ENCODE assay signal across 20 cellular contexts in genomic region chr10:59891919-59892318, GRCh38. TPM values are rescaled to one million over a fixed set of nuclear protein-coding genes. Genes with fewer than 3 reads are reported as not detected.
A peak's percentile ranks its signal among the peaks of the same experiment; 100 is the strongest.
DNase-seq lines count a peak whose midpoint lies in the region; ATAC-seq and TF ChIP-seq lines count a peak whose summit lies in the region.
"Had no signal": no experiment of that assay in that cellular context is flagged by ENCODE, and none has a peak within 500 bp of the region (broad histone marks: within the 10 kb centered on the region; RNA-seq: fewer than 3 reads in every experiment).

No MANE protein-coding gene starts in this region.

- POLR2A ChIA-PET in MCF 10A (lab: Yijun Ruan, JAX), result interaction anchor here (1.3 to 1.5 kb wide), 2 partner anchors 15 to 27 kb away, joined by 3 to 5 read pairs; partner anchors contain the start of gene CCDC6

- peaks cover 97% of the 10 kb centered on the region for H3K79me2 ChIP-seq in mammary epithelial cell (ENCODE audit: insufficient read depth, low read length)

- 87% methylated on average over 4 of the region's 4 CpGs for WGBS in mammary epithelial cell (ENCODE audit: low coverage, missing lambda C conversion rate)

- intact Hi-C loops in MCF 10A (cut with micrococcal nuclease), result no loop called here
- intact Hi-C loops in mammary epithelial cell (cut with micrococcal nuclease), result no loop called here
- intact Hi-C loops in vagina (cut with DNase I), result no loop called here

- H3K9me3 Mint-ChIP-seq in MCF 10A (ENCODE audit: unreplicated experiment), result no peaks in the 10 kb centered on the region
- H3K9me3 Mint-ChIP-seq: CD4-positive, alpha-beta memory T cell; neural progenitor cell had no signal

- no peak overlapping the region for H3K4me3 Mint-ChIP-seq in MCF 10A (ENCODE audit: unreplicated experiment)
- H3K4me3 Mint-ChIP-seq: activated naive CD8-positive, alpha-beta T cell; CD4-positive, alpha-beta memory T cell; neural progenitor cell had no signal

- H3K27ac ChIP-seq in mammary epithelial cell (ENCODE audit: insufficient read depth, low read depth, low read length) (no peak overlapping the region), VCaP (peak overlapping the region; percentile 13; the same call in 1 of the 2 replicates), vagina (peak overlapping the region; percentile 2), substantia nigra (ENCODE audit: low read depth, low read length, poor library complexity, severe bottlenecking) (no peak overlapping the region)
- H3K27ac ChIP-seq: brain microvascular endothelial cell, HL-60, neural progenitor cell had no signal

- H3K4me1 ChIP-seq in mammary epithelial cell (ENCODE audit: insufficient read depth, low read length), result peaks cover 30% of the 10 kb centered on the region
- H3K4me1 ChIP-seq in vagina, result peaks cover 90% of the 10 kb centered on the region

- no peaks in the 10 kb centered on the region for H4K20me1 ChIP-seq in mammary epithelial cell (ENCODE audit: insufficient read depth, low read length)

- peaks cover 40% of the 10 kb centered on the region for H3K4me1 Mint-ChIP-seq in MCF 10A (ENCODE audit: insufficient read depth, unreplicated experiment)

- TF ChIP-seq POLR2A in vagina (IDR thresholded peaks at IDR 0.05), result no peak

- no peaks in the 10 kb centered on the region for H3K27me3 Mint-ChIP-seq in MCF 10A (ENCODE audit: insufficient read depth, unreplicated experiment)
- H3K27me3 Mint-ChIP-seq: activated naive CD8-positive, alpha-beta T cell; CD4-positive, alpha-beta memory T cell had no signal

- H3K36me3 Mint-ChIP-seq in MCF 10A (ENCODE audit: insufficient read depth, unreplicated experiment), result peaks cover 14% of the 10 kb centered on the region

- peak overlapping the region; percentile 5 for H3K27ac Mint-ChIP-seq in MCF 10A (ENCODE audit: low read depth, unreplicated experiment)

- DNase-seq in MCF 10A (ENCODE audit: unreplicated experiment), result no peak
- DNase-seq in mammary epithelial cell, result no peak
- DNase-seq in medulla oblongata (ENCODE audit: extremely low spot score), result peak; percentile 14
- no peak for DNase-seq in vagina (ENCODE audit: extremely low spot score in 2 of 2)
- DNase-seq in substantia nigra (lab: John Stamatoyannopoulos, UW), result no peak
- DNase-seq: activated CD4-positive, alpha-beta T cell treated with anti-CD3 and anti-CD28 coated beads, Interleukin-2, amount 50 U/mL, for 48 hours; brain microvascular endothelial cell; CD4-positive, alpha-beta memory T cell; DMS79; KBM-7; mesenchymal stem cell; NCI-H1092 treated with DMSO at 0.1 percent for 48 hours; stimulated activated naive CD4-positive, alpha-beta T cell; uterus had no signal

- H3K27me3 ChIP-seq in mammary epithelial cell (ENCODE audit: insufficient read depth, low read length) (no peaks in the 10 kb centered on the region), vagina (no peaks in the 10 kb centered on the region)
- H3K27me3 ChIP-seq: brain microvascular endothelial cell, neural progenitor cell, uterus had no signal

- ATAC-seq in GM18868 (IDR thresholded peaks at IDR 0.05; ENCODE audit: unreplicated experiment) (no peak), HG03280 (IDR thresholded peaks at IDR 0.05; ENCODE audit: unreplicated experiment) (no peak)

- H3K4me2 ChIP-seq in mammary epithelial cell (ENCODE audit: insufficient read depth, low read depth, low read length), result no peak overlapping the region
- H3K4me2 ChIP-seq: neural progenitor cell had no signal

- dilution Hi-C loops in mammary epithelial cell (cut with HindIII; ENCODE audit: low sequenced_read_pairs), result no loop called here

- BruUV-seq in MCF 10A (replicated peaks; lab: Mats Ljungman, UMichigan), result no TSS peak
- no TSS peak for BruUV-seq in mammary epithelial cell (replicated peaks; lab: Mats Ljungman, UMichigan)

- H3K36me3 ChIP-seq in mammary epithelial cell (ENCODE audit: insufficient read depth, low read length), result peaks cover 6% of the 10 kb centered on the region
- no peaks in the 10 kb centered on the region for H3K36me3 ChIP-seq in vagina
- H3K36me3 ChIP-seq: brain microvascular endothelial cell, neural progenitor cell, uterus had no signal

- CTCF ChIA-PET in MCF 10A (lab: Yijun Ruan, JAX) (interaction anchor here (1.6 to 6.0 kb wide), 3 partner anchors 14 to 27 kb away, joined by 6 to 41 read pairs (median 19); partner anchors contain the start of gene CCDC6), mammary epithelial cell (lab: Charles Lee; ENCODE audit: low non-redundant PET) (no interaction called here)

- H3K9ac ChIP-seq in mammary epithelial cell (ENCODE audit: insufficient read depth, low read length), result no peak overlapping the region
- H3K9ac ChIP-seq: neural progenitor cell had no signal

- H3K9me3 ChIP-seq in mammary epithelial cell (replicated peaks; ENCODE audit: insufficient read depth, low read length), result no peaks in the 10 kb centered on the region
- no peaks in the 10 kb centered on the region for H3K9me3 ChIP-seq in vagina
- H3K9me3 ChIP-seq: uterus had no signal

- in situ Hi-C loops in mammary epithelial cell (cut with MboI; ENCODE audit: low sequenced_read_pairs in 2 of 2), result no loop called here

- H2AFZ ChIP-seq in mammary epithelial cell (ENCODE audit: low read depth, low read length), result no peak overlapping the region
- H2AFZ ChIP-seq: neural progenitor cell had no signal

- no peak overlapping the region for H3K4me3 ChIP-seq in mammary epithelial cell (replicated peaks in 1 of 3; ENCODE audit: insufficient read depth in 1 of 3, low read depth in 2 of 3, low read length in 3 of 3)
- no peak overlapping the region for H3K4me3 ChIP-seq in vagina
- H3K4me3 ChIP-seq: neural progenitor cell, uterus had no signal

- TF ChIP-seq CTCF in MCF 10A (IDR thresholded peaks at IDR 0.05; ENCODE audit: unreplicated experiment), result no peak
- TF ChIP-seq CTCF in mammary epithelial cell (conservative IDR thresholded peaks at IDR 0.05 in 1 of 2, IDR thresholded peaks at IDR 0.05 in 1 of 2; ENCODE audit: extremely low read depth in 1 of 2, insufficient read depth in 1 of 2, low read depth in 1 of 2, low read length in 2 of 2), result no peak
- TF ChIP-seq CTCF in VCaP (conservative IDR thresholded peaks at IDR 0.05), result no peak
- no peak for TF ChIP-seq CTCF in vagina (IDR thresholded peaks at IDR 0.05)

RNA-seq across cellular contexts. Expression of gene CCDC6, which starts 14.4 kb away (rescaled TPM):
- total RNA-seq in MCF 10A (2022) (56.6 and 66.4 TPM in 2 replicates), mammary epithelial cell (10 to 100 TPM; 52.4 to 76.0 TPM), vagina (47.4 TPM)
- 31.9 TPM for polyA plus RNA-seq in mammary epithelial cell
- 65.6 TPM for polyA minus RNA-seq in mammary epithelial cell

Comparison
In these comparisons a context has a peak if more than half of its experiments do, and no peak if none do; other contexts are left out.
1. H3K27ac ChIP-seq: peak in VCaP (single experiment) and vagina (single experiment); none in mammary epithelial cell (single experiment) and substantia nigra (single experiment).